ENCODE assay signal across 8 cellular contexts in genomic region chr2:85560812-85561279, GRCh38. TPM values are rescaled to one million over a fixed set of nuclear protein-coding genes. Genes with fewer than 3 reads are reported as not detected.
DNase-seq lines count a peak whose midpoint lies in the region; ATAC-seq and TF ChIP-seq lines count a peak whose summit lies in the region.

No MANE protein-coding gene starts in this region.

- 3 to 4% methylated on average over 14 of the region's 14 CpGs for WGBS in esophagus, 2 donors

- ATAC-seq in GM21717 (IDR thresholded peaks at IDR 0.05; ENCODE audit: unreplicated experiment) (peak; percentile 20), GM19328 (IDR thresholded peaks at IDR 0.05; ENCODE audit: unreplicated experiment) (no peak)

- peak overlapping the region; percentile 77 for H2AFZ ChIP-seq in parathyroid adenoma

- DNase-seq in AG04450 (ENCODE audit: low read depth, low spot score) = no peak
- DNase-seq in RPMI7951 (ENCODE audit: low read depth) = peak; percentile 26
- no peak for DNase-seq in DMS53 (lab: John Stamatoyannopoulos, UW)
- DNase-seq in mucosa of gallbladder (ENCODE audit: low spot score) = no peak

- POLR2A ChIA-PET in AG04450 (lab: Yijun Ruan, JAX) = interaction anchor here (1.0 to 2.3 kb wide), 3 partner anchors 9 to 22 kb away, joined by 6 to 9 read pairs (median 8); partner anchors contain the start of gene MAT2A

- TF ChIP-seq CTCF in AG04450 (IDR thresholded peaks at IDR 0.05; ENCODE audit: low read depth, low read length) = no peak
- TF ChIP-seq CTCF in parathyroid adenoma (IDR thresholded peaks at IDR 0.05) = no peak

- no peaks in the 10 kb centered on the region; the same call in 1 of the 2 replicates for H3K9me3 ChIP-seq in AG04450 (ENCODE audit: control insufficient read depth, insufficient read depth, low read length)
- no peaks in the 10 kb centered on the region for H3K9me3 ChIP-seq in esophagus (ENCODE audit: control insufficient read depth in 2 of 2, insufficient read depth in 1 of 2, low read depth in 1 of 2, low read length in 1 of 2)
- H3K9me3 ChIP-seq in parathyroid adenoma (ENCODE audit: control insufficient read depth, low read length) = no peaks in the 10 kb centered on the region

- peaks cover 4 to 6% of the 10 kb centered on the region in 2 donors for H3K36me3 ChIP-seq in esophagus (ENCODE audit: control insufficient read depth in 2 of 2, insufficient read depth in 2 of 2, low read length in 1 of 2)
- H3K36me3 ChIP-seq in parathyroid adenoma (ENCODE audit: control insufficient read depth, insufficient read depth, low read length) = no peaks in the 10 kb centered on the region

- H3K4me2 ChIP-seq in parathyroid adenoma (ENCODE audit: low read length) = peak overlapping the region; percentile 74

- CTCF ChIA-PET in AG04450 (lab: Charles Lee) = interaction anchor here (0.6 to 1.8 kb wide), 4 partner anchors 9 to 600 kb away, joined by 3 to 14 read pairs (median 8); no protein-coding TSS in a partner anchor

- H3K9ac ChIP-seq in parathyroid adenoma = no peak overlapping the region

- H3K4me3 ChIP-seq in AG04450 (ENCODE audit: low read depth, low read length) (peak overlapping the region; percentile 92), esophagus (ENCODE audit: low read depth in 1 of 2, low read length in 2 of 2) (peak overlapping the region; percentile 69 to 90), parathyroid adenoma (ENCODE audit: low read depth, low read length) (peak overlapping the region; percentile 73)

- H3K4me1 ChIP-seq in esophagus (ENCODE audit: control insufficient read depth in 2 of 2, insufficient read depth in 2 of 2, low read length in 1 of 2) = no peaks in the 10 kb centered on the region
- peaks cover 2% of the 10 kb centered on the region for H3K4me1 ChIP-seq in parathyroid adenoma

- no peaks in the 10 kb centered on the region for H3K79me2 ChIP-seq in parathyroid adenoma

- H3K27ac ChIP-seq in AG04450 (ENCODE audit: low read depth, low read length) (peak overlapping the region; percentile 31), esophagus (ENCODE audit: low read depth in 2 of 2, low read length in 1 of 2) (peak overlapping the region; percentile 50 to 87), parathyroid adenoma (peak overlapping the region; percentile 73)

- H3K27me3 ChIP-seq in AG04450 (ENCODE audit: control insufficient read depth, insufficient read depth, low read length) = no peaks in the 10 kb centered on the region
- no peaks in the 10 kb centered on the region for H3K27me3 ChIP-seq in esophagus (ENCODE audit: control insufficient read depth in 1 of 2, insufficient read depth in 2 of 2, low read length in 2 of 2)
- H3K27me3 ChIP-seq in parathyroid adenoma (ENCODE audit: control insufficient read depth, insufficient read depth, low read length) = no peaks in the 10 kb centered on the region

RNA-seq across cellular contexts. Expression of gene GGCX, which starts 0.4 kb away (rescaled TPM):
- 44.0 and 53.8 TPM in 2 replicates for polyA plus RNA-seq in AG04450 (2011; rRNA removed)
- polyA minus RNA-seq in AG04450 (2011; rRNA and poly(A)+ RNA removed) = 80.2 and 104 TPM in 2 replicates
- total RNA-seq in RPMI7951 (2014; rRNA removed; shearing (Covaris generic)) = 52.4 and 59.3 TPM in 2 replicates
- polyA plus RNA-seq in esophagus = 10 to 100 TPM; 10.2 to 18.1 TPM
- 77.4 TPM for total RNA-seq in mucosa of gallbladder

RNA-seq across cellular contexts. Expression of gene VAMP8, which starts 16.5 kb away (rescaled TPM):
- 2.6 and 3.6 TPM in 2 replicates for polyA plus RNA-seq in AG04450 (2011; rRNA removed)
- 0.48 and 0.55 TPM in 2 replicates for polyA minus RNA-seq in AG04450 (2011; rRNA and poly(A)+ RNA removed)
- 25.0 and 27.6 TPM in 2 replicates for total RNA-seq in RPMI7951 (2014; rRNA removed; shearing (Covaris generic))
- polyA plus RNA-seq in esophagus = 100 to 1,000 TPM; 337 to 430 TPM
- total RNA-seq in mucosa of gallbladder = 178 TPM

RNA-seq across cellular contexts. Expression of gene MAT2A, which starts 21.9 kb away (rescaled TPM):
- polyA plus RNA-seq in AG04450 (2011; rRNA removed) = 362 and 409 TPM in 2 replicates
- 184 and 266 TPM in 2 replicates for polyA minus RNA-seq in AG04450 (2011; rRNA and poly(A)+ RNA removed)
- total RNA-seq in RPMI7951 (2014; rRNA removed; shearing (Covaris generic)) = 52.0 and 61.4 TPM in 2 replicates
- 100 to 1,000 TPM in 1 of 2 donors, 10 to 100 TPM in 1; 53.9 to 113 TPM for polyA plus RNA-seq in esophagus
- total RNA-seq in mucosa of gallbladder = 262 TPM

RNA-seq across cellular contexts. Expression of gene VAMP5, which starts 23.4 kb away (rescaled TPM):
- polyA plus RNA-seq in AG04450 (2011; rRNA removed) = 100 and 123 TPM in 2 replicates
- polyA minus RNA-seq in AG04450 (2011; rRNA and poly(A)+ RNA removed) = 67.4 and 76.8 TPM in 2 replicates
- 25.7 and 33.6 TPM in 2 replicates for total RNA-seq in RPMI7951 (2014; rRNA removed; shearing (Covaris generic))
- polyA plus RNA-seq in esophagus = 10 to 100 TPM; 19.5 to 39.6 TPM
- total RNA-seq in mucosa of gallbladder = 48.8 TPM

RNA-seq across cellular contexts. Expression of gene RNF181, which starts 34.7 kb away (rescaled TPM):
- polyA plus RNA-seq in AG04450 (2011; rRNA removed) (260 and 351 TPM in 2 replicates), esophagus (100 to 1,000 TPM; 159 to 189 TPM)
- 140 and 199 TPM in 2 replicates for polyA minus RNA-seq in AG04450 (2011; rRNA and poly(A)+ RNA removed)
- total RNA-seq in RPMI7951 (2014; rRNA removed; shearing (Covaris generic)) = 359 and 388 TPM in 2 replicates
- total RNA-seq in mucosa of gallbladder = 94.1 TPM
